Comparison of ENCODE assay signal across 8 cellular contexts in the genomic region with DNA sequence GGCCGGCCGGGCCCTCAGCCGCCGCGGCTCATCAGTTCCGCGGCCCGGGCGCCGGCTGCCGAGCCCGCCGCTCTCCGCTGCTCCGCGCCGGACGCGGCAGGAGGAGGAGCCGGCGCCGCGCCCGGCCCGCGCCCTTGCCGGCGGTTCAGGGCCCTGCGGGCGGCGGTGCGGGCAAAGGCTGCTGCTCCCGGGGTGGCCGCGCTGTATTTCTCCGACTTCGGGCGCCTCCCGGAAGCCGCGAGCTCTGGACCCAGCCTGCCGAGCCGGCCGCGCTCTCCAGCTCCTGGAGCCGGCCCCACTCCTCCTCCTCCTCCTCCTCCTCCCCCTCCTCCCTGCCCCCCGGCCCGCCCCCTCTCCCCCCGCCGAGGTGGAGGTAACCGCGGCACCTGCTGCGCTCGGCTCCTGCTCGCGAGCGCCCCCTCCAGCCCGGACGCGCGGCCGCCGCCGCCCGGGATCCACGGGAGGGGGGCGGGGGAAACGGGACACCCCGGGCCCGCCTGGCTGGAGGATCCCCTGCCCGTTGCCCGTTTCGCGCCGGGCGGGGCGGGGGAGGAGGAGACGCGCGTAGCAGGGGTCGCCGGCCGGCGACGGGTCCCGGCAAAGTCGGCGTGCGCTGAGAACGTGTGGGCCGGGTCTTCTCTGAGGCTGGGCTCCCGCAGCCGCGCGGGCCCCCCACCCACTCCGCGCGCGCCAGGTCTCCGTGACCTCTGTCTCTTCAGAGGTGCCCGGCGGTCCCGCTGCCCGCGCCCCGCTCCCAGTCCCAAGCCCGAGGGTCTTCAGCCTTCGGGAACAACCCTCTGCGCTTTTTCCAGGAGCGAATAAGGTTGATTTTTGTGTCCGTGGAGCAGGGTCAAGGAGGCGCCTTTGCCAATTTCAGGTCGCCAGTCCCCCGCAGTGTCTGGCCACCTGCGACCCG. TPM values are rescaled to one million over a fixed set of nuclear protein-coding genes. Genes with fewer than 3 reads are reported as not detected.
A peak's percentile ranks its signal among the peaks of the same experiment; 100 is the strongest.
DNase-seq lines count a peak whose midpoint lies in the region; ATAC-seq and TF ChIP-seq lines count a peak whose summit lies in the region.

A gene with protein sequence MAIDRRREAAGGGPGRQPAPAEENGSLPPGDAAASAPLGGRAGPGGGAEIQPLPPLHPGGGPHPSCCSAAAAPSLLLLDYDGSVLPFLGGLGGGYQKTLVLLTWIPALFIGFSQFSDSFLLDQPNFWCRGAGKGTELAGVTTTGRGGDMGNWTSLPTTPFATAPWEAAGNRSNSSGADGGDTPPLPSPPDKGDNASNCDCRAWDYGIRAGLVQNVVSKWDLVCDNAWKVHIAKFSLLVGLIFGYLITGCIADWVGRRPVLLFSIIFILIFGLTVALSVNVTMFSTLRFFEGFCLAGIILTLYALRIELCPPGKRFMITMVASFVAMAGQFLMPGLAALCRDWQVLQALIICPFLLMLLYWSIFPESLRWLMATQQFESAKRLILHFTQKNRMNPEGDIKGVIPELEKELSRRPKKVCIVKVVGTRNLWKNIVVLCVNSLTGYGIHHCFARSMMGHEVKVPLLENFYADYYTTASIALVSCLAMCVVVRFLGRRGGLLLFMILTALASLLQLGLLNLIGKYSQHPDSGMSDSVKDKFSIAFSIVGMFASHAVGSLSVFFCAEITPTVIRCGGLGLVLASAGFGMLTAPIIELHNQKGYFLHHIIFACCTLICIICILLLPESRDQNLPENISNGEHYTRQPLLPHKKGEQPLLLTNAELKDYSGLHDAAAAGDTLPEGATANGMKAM (minus strand): TSS at position 257 of the 916 bp plus-strand sequence. CDS start 491 bp downstream, outside the sequence.

- peak within 1 kb of the TSS; percentile 79 for H3K27ac ChIP-seq in caudate nucleus (ENCODE audit: low read depth, low read length)

- TF ChIP-seq CTCF in AG04449 (IDR thresholded peaks at IDR 0.05; ENCODE audit: insufficient read depth, low read length, missing control alignments): peak; percentile 69
- TF ChIP-seq CTCF in WI38 (IDR thresholded peaks at IDR 0.05; ENCODE audit: low read depth, low read length): no peak
- no peak for TF ChIP-seq CTCF in kidney epithelial cell (IDR thresholded peaks at IDR 0.05; ENCODE audit: insufficient read depth, low read length, poor library complexity, severe bottlenecking)

- DNase-seq in AG04449 (ENCODE audit: low read depth, low spot score): no peak
- DNase-seq in NCI-H1092 (lab: John Stamatoyannopoulos, UW): peak; percentile 9
- DNase-seq in caudate nucleus (lab: John Stamatoyannopoulos, UW): peak in 55 of 61 donors; percentile 7 to 84 (median 64)
- DNase-seq in kidney epithelial cell (ENCODE audit: low read depth): no peak
- peak; percentile 78 for DNase-seq in stimulated activated CD4-positive, alpha-beta T cell treated with anti-CD3 and anti-CD28 coated beads, Interleukin-15, amount 100 ng/mL, for 24 hours
- no peak for DNase-seq in cortex of kidney (lab: John Stamatoyannopoulos, UW)

- POLR2A ChIA-PET in AG04449 (lab: Yijun Ruan, JAX): no interaction called here

- no peaks in the 10 kb centered on the region for H3K36me3 ChIP-seq in kidney epithelial cell (ENCODE audit: control insufficient read depth, insufficient read depth, low read length)

- CTCF ChIA-PET in AG04449 (lab: Yijun Ruan, JAX): interaction anchor here (0.8 to 4.7 kb wide), 5 partner anchors 10 to 54 kb away, joined by 3 to 31 read pairs (median 7); no protein-coding TSS in a partner anchor

- H3K27me3 ChIP-seq in kidney epithelial cell (ENCODE audit: control insufficient read depth, insufficient read depth, low read length): peaks cover 18% of the 10 kb centered on the region

- peak; percentile 59 for ATAC-seq in GM19035 (IDR thresholded peaks at IDR 0.05; ENCODE audit: unreplicated experiment)

- peak within 1 kb of the TSS; percentile 61 for H3K4me3 ChIP-seq in AG04449 (ENCODE audit: low read depth, low read length)
- peak within 1 kb of the TSS; percentile 16; the same call in 1 of the 2 replicates for H3K4me3 ChIP-seq in WI38 (ENCODE audit: low read depth, low read length)
- H3K4me3 ChIP-seq in kidney epithelial cell (ENCODE audit: low read depth, low read length): peak within 1 kb of the TSS; percentile 46

RNA-seq across cellular contexts. Expression of the gene that starts here (rescaled TPM):
- total RNA-seq in kidney epithelial cell: 3.6 and 5.1 TPM in 2 replicates

Comparison
In these comparisons a context has a peak if more than half of its experiments do, and no peak if none do; other contexts are left out.
1. DNase-seq: peak in NCI-H1092 (single experiment), caudate nucleus (55 of 61) and stimulated activated CD4-positive, alpha-beta T cell treated with anti-CD3 and anti-CD28 coated beads, Interleukin-15, amount 100 ng/mL, for 24 hours (single experiment); none in AG04449 (single experiment), kidney epithelial cell (single experiment) and cortex of kidney (single experiment).
2. Peak in every context shown above with its lines, with median percentiles within 50 percentile points of each other: H3K4me3 ChIP-seq.